1 cellular context compared by ENCODE assay signal in the genomic region with DNA sequence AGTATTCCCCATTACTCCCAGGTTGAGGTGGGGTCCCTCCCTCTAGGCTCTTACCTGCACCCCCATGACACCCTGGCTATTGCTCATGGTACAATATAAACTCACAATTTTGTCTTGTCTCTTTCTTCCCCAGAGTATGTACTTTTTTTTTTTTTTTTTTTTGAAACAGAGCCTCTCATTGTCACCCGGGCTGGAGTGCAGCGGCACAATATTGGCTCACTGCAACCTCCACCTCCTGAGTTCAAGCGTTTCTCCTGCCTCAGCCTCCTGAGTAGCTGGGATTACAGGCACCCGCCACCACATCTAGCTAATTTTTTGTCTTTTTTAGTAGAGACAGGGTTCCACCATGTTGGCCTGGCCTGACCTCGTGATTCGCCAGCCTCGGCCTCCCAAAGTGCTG.
TF ChIP-seq lines count a peak whose summit lies in the region.

No MANE protein-coding gene starts in this region.

TF ChIP-seq in WTC11, 78 proteins besides CTCF, POLR2A, EP300 and RAD21 (continued from another document):
- no peak for TF ChIP-seq ZNF281 (CRISPR knock-in tag; IDR thresholded peaks at IDR 0.05)
- no peak for TF ChIP-seq ZNF317 (CRISPR knock-in tag; IDR thresholded peaks at IDR 0.05; ENCODE audit: borderline replicate concordance, low read depth)
- TF ChIP-seq CREB1 (CRISPR knock-in tag; IDR thresholded peaks at IDR 0.05): no peak
- no peak for TF ChIP-seq FOXP1 (CRISPR knock-in tag; IDR thresholded peaks at IDR 0.05; ENCODE audit: borderline replicate concordance)
- no peak for TF ChIP-seq SP1 (CRISPR knock-in tag; conservative IDR thresholded peaks at IDR 0.05)
- no peak for TF ChIP-seq SMAD4 (CRISPR knock-in tag; IDR thresholded peaks at IDR 0.05)
